ENCODE assay signal across 10 cellular contexts in genomic region chr2:100106460-100106859, GRCh38. TPM values are rescaled to one million over a fixed set of nuclear protein-coding genes. Genes with fewer than 3 reads are reported as not detected.
DNase-seq lines count a peak whose midpoint lies in the region; TF ChIP-seq lines count a peak whose summit lies in the region.
"Had no signal": no experiment of that assay in that cellular context is flagged by ENCODE, and none has a peak within 500 bp of the region (broad histone marks: within the 10 kb centered on the region; RNA-seq: fewer than 3 reads in every experiment).

No MANE protein-coding gene starts in this region.

- in situ Hi-C loops in astrocyte of the spinal cord (cut with HindIII; ENCODE audit: low sequenced_read_pairs) = no loop called here

- H3K4me1 ChIP-seq in mesodermal cell (ENCODE audit: control insufficient read depth, insufficient read depth, low read length, poor library complexity, severe bottlenecking) = peaks cover 12% of the 10 kb centered on the region

- DNase-seq in activated CD4-positive, alpha-beta T cell treated with anti-CD3 and anti-CD28 coated beads, Interleukin-2, amount 10 ng/mL, durations not matched to agents 24 days and 14 days = peak; percentile 34
- no peak for DNase-seq in activated CD4-positive, alpha-beta T cell treated with anti-CD3 and anti-CD28 coated beads, Interleukin-2, amount 50 U/mL, for 4 hours
- peak; percentile 32 for DNase-seq in astrocyte of the spinal cord (ENCODE audit: low read depth, low spot score)
- no peak for DNase-seq in type B pancreatic cell (ENCODE audit: extremely low spot score, unreplicated experiment)
- DNase-seq in UCSD-AML1 (lab: John Stamatoyannopoulos, UW; ENCODE audit: unreplicated experiment) = no peak
- no peak for DNase-seq in GOT3 (lab: John Stamatoyannopoulos, UW)
- DNase-seq in GM19240 (ENCODE audit: insufficient read length, low spot score) = no peak
- DNase-seq: GDM1 had no signal

- no peaks in the 10 kb centered on the region for H3K9me3 ChIP-seq in mesodermal cell (ENCODE audit: control insufficient read depth, low read length)

- no peaks in the 10 kb centered on the region for H3K9me3 Mint-ChIP-seq in activated CD4-positive, alpha-beta T cell treated with anti-CD3 and anti-CD28 coated beads, Interleukin-2, amount 10 ng/mL, durations not matched to agents 24 days and 14 days
- H3K9me3 Mint-ChIP-seq in type B pancreatic cell = no peaks in the 10 kb centered on the region

- peaks cover 4% of the 10 kb centered on the region for H3K4me1 Mint-ChIP-seq in activated CD4-positive, alpha-beta T cell treated with anti-CD3 and anti-CD28 coated beads, Interleukin-2, amount 10 ng/mL, durations not matched to agents 24 days and 14 days
- H3K4me1 Mint-ChIP-seq in type B pancreatic cell (ENCODE audit: unreplicated experiment) = peaks cover 40% of the 10 kb centered on the region

- no peak for TF ChIP-seq CTCF in astrocyte of the spinal cord (IDR thresholded peaks at IDR 0.05; ENCODE audit: low read depth, low read length)
- no peak for TF ChIP-seq CTCF in type B pancreatic cell (conservative IDR thresholded peaks at IDR 0.05)

- no peaks in the 10 kb centered on the region for H3K36me3 Mint-ChIP-seq in activated CD4-positive, alpha-beta T cell treated with anti-CD3 and anti-CD28 coated beads, Interleukin-2, amount 10 ng/mL, durations not matched to agents 24 days and 14 days (ENCODE audit: low read depth)
- H3K36me3 Mint-ChIP-seq in type B pancreatic cell = no peaks in the 10 kb centered on the region

- H3K4me3 ChIP-seq in astrocyte of the spinal cord (ENCODE audit: low read depth, low read length) (no peak overlapping the region), mesodermal cell (ENCODE audit: extremely low read depth, insufficient read depth, low read length, poor library complexity, severe bottlenecking) (no peak overlapping the region)

- no peak overlapping the region for H3K27ac Mint-ChIP-seq in activated CD4-positive, alpha-beta T cell treated with anti-CD3 and anti-CD28 coated beads, Interleukin-2, amount 10 ng/mL, durations not matched to agents 24 days and 14 days
- no peak overlapping the region for H3K27ac Mint-ChIP-seq in type B pancreatic cell

- intact Hi-C loops in activated CD4-positive, alpha-beta T cell treated with anti-CD3 and anti-CD28 coated beads, Interleukin-2, amount 10 ng/mL, durations not matched to agents 24 days and 14 days (cut with micrococcal nuclease) = loop anchor here (5.0 kb wide), 1 partner anchor 36 kb away; the partner anchor contains the start of gene AFF3

- peak overlapping the region; percentile 55 for H3K27ac ChIP-seq in mesodermal cell (ENCODE audit: low read depth, low read length, severe bottlenecking)

- H3K36me3 ChIP-seq in mesodermal cell (ENCODE audit: control insufficient read depth, insufficient read depth, low read length) = no peaks in the 10 kb centered on the region

- peaks cover 24% of the 10 kb centered on the region for H3K27me3 Mint-ChIP-seq in activated CD4-positive, alpha-beta T cell treated with anti-CD3 and anti-CD28 coated beads, Interleukin-2, amount 10 ng/mL, durations not matched to agents 24 days and 14 days
- peaks cover 49% of the 10 kb centered on the region for H3K27me3 Mint-ChIP-seq in type B pancreatic cell

- WGBS in mesodermal cell (ENCODE audit: insufficient coverage in 2 of 2), 2 experiments = 14 to 26% methylated on average over 5 of the region's 9 CpGs

- H3K4me3 Mint-ChIP-seq in activated CD4-positive, alpha-beta T cell treated with anti-CD3 and anti-CD28 coated beads, Interleukin-2, amount 10 ng/mL, durations not matched to agents 24 days and 14 days = no peak overlapping the region
- peak overlapping the region; percentile 19 for H3K4me3 Mint-ChIP-seq in type B pancreatic cell

RNA-seq across cellular contexts. Expression of gene AFF3, which starts 35.9 kb away (rescaled TPM):
- total RNA-seq in activated CD4-positive, alpha-beta T cell treated with anti-CD3 and anti-CD28 coated beads, Interleukin-2, amount 10 ng/mL, durations not matched to agents 24 days and 14 days = 5.7 and 5.9 TPM in 2 replicates
- 12.8 TPM for polyA plus RNA-seq in mesodermal cell (2013, experiment 1 of 2)
- 6.5 TPM for polyA plus RNA-seq in mesodermal cell (2013, experiment 2 of 2)
- total RNA-seq in type B pancreatic cell (ENCODE audit: low replicate concordance) = 8.3 and 29.2 TPM in 2 replicates
- total RNA-seq: myocyte had no signal

Comparison
In these comparisons a context has a peak if more than half of its experiments do, and no peak if none do; other contexts are left out.
1. DNase-seq: peak in activated CD4-positive, alpha-beta T cell treated with anti-CD3 and anti-CD28 coated beads, Interleukin-2, amount 10 ng/mL, durations not matched to agents 24 days and 14 days (single experiment) and astrocyte of the spinal cord (single experiment); none in activated CD4-positive, alpha-beta T cell treated with anti-CD3 and anti-CD28 coated beads, Interleukin-2, amount 50 U/mL, for 4 hours (0 of 2), type B pancreatic cell (single experiment), UCSD-AML1 (single experiment), GOT3 (single experiment) and GM19240 (single experiment).